8 cellular contexts compared by ENCODE assay signal in the genomic region with DNA sequence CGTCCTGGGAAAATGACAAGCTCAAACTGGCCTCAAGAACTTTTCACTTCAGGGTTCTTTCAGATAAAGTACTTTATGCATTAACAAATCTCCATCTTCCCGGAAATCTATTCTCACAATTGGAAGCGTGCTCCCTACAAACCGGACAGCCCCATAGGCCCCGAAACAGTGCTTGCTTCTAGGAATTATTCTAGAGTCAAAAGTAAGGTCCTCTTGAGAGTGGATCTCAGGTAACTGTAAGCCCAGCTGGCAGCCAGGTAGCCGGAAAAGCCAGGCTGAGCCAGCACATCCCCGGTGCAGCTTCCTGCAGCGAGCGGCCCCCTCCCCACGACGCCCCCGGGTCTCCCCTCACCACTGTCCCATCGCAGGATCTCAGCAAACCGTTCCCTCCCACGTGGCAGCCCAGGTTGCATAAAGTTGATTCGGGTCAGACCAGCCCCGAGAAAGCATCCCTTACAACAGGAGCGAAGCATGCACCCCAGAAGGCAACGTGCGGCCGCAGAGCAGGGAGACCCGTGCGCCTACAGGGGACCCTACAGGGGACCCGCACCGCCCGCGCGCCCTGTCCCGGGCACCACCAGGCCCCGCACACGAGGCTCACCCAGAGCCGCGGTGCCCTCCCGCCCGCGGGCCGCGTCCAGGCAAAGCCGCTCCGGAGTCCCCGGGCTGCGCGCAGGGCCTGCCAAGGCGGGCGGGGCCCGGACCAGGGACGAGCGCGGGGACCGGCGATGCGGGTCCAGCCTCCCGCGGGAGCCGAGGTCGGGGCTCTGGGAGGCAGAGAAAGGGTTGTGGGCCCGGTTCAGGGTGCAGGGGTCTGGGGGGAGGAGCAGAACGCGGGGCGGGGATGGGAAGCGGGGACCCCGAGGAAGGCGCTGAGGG. TPM values are rescaled to one million over a fixed set of nuclear protein-coding genes. Genes with fewer than 3 reads are reported as not detected.
DNase-seq lines count a peak whose midpoint lies in the region; ATAC-seq, FAIRE-seq and TF ChIP-seq lines count a peak whose summit lies in the region.

No MANE protein-coding gene starts in this region.

- POLR2A ChIA-PET in HepG2 (lab: Yijun Ruan, JAX), result interaction anchor here (1.2 to 2.8 kb wide), 7 partner anchors 32 to 71 kb away, joined by 4 to 14 read pairs (median 8); no protein-coding TSS in a partner anchor

- ATAC-seq in HepG2, result peak; percentile 8; the same call in 2 of the 3 replicates
- no peak for ATAC-seq in HG03342 (IDR thresholded peaks at IDR 0.05; ENCODE audit: unreplicated experiment)

- no peak for TF ChIP-seq RAD21 in HepG2 (CRISPR knock-in tag; IDR thresholded peaks at IDR 0.05)

- TF ChIP-seq EP300 in HepG2 (IDR thresholded peaks at IDR 0.05; ENCODE audit: low read depth in 2 of 2, low read length in 2 of 2), result no peak
- no peak for TF ChIP-seq EP300 in HepG2 (CRISPR knock-in tag; IDR thresholded peaks at IDR 0.05; ENCODE audit: borderline replicate concordance)
- TF ChIP-seq EP300 in stomach (IDR thresholded peaks at IDR 0.05), result no peak

- intact Hi-C loops in breast epithelium (cut with DNase I; ENCODE audit: low total_unique reads) (no loop called here), HepG2 (cut with micrococcal nuclease; ENCODE audit: unreplicated experiment) (loop anchor here (1.0 to 5.0 kb wide), 2 partner anchors 45 to 69 kb away; no protein-coding TSS in a partner anchor), stomach (cut with DNase I; ENCODE audit: low total_unique reads) (no loop called here)

- no peaks in the 10 kb centered on the region for H3K27me3 ChIP-seq in breast epithelium
- no peaks in the 10 kb centered on the region for H3K27me3 ChIP-seq in HepG2 (ENCODE audit: control insufficient read depth in 1 of 2, insufficient read depth in 2 of 2, low read length in 2 of 2)
- H3K27me3 ChIP-seq in stomach, result no peaks in the 10 kb centered on the region

- H3K36me3 ChIP-seq in breast epithelium (no peaks in the 10 kb centered on the region), HepG2 (replicated peaks in 1 of 2; ENCODE audit: control insufficient read depth in 1 of 2, insufficient read depth in 2 of 2, low read length in 2 of 2) (peaks cover 12 to 28% of the 10 kb centered on the region in 2 experiments), stomach (peaks cover 0 to 29% (median 26%) of the 10 kb centered on the region in 4 donors)

- BruUV-seq in HepG2 (replicated peaks; lab: Mats Ljungman, UMichigan), result TSS peak; percentile 61

- peaks cover 23% of the 10 kb centered on the region; the same call in 1 of the 2 replicates for H4K20me1 ChIP-seq in HepG2 (ENCODE audit: insufficient read depth, low read length)

- H3K79me2 ChIP-seq in HepG2 (ENCODE audit: insufficient read depth, low read length), result peaks cover 48% of the 10 kb centered on the region

- H3K27ac ChIP-seq in breast epithelium (peak overlapping the region in 1 of 2 donors; percentile 94), HepG2 (ENCODE audit: extremely low read length, insufficient read depth, low read length) (peak overlapping the region; percentile 40), stomach (peak overlapping the region in 2 of 5 donors; percentile 91 to 94)

- TF ChIP-seq POLR2A in NB4 (IDR thresholded peaks at IDR 0.05; ENCODE audit: extremely low read depth, insufficient read length), result no peak
- TF ChIP-seq POLR2A in breast epithelium (IDR thresholded peaks at IDR 0.05), result no peak
- no peak for TF ChIP-seq POLR2A in HepG2 (IDR thresholded peaks at IDR 0.05; ENCODE audit: insufficient read depth in 1 of 2, low read depth in 2 of 2, low read length in 2 of 2)
- no peak for TF ChIP-seq POLR2A in stomach (IDR thresholded peaks at IDR 0.05)

- TF ChIP-seq CTCF in NB4 (IDR thresholded peaks at IDR 0.05; ENCODE audit: low read depth, low read length), result no peak
- no peak for TF ChIP-seq CTCF in breast epithelium (IDR thresholded peaks at IDR 0.05)
- TF ChIP-seq CTCF in HepG2 (CRISPR knock-in tag; IDR thresholded peaks at IDR 0.05), result no peak
- TF ChIP-seq CTCF in stomach (IDR thresholded peaks at IDR 0.05), result no peak

- WGBS in HepG2 (ENCODE audit: low lambda C conversion rate), result 0% methylated on average over 18 of the region's 63 CpGs
- 4 to 6% (median 5%) methylated on average over 41 to 63 of the region's 63 CpGs for WGBS in stomach, 5 donors

- peak overlapping the region; percentile 62 for H3K4me3 ChIP-seq in NB4 (ENCODE audit: low read depth, low read length)
- peak overlapping the region; percentile 77 to 99 (median 80) for H3K4me3 ChIP-seq in breast epithelium
- H3K4me3 ChIP-seq in HepG2 (replicated peaks in 1 of 3; ENCODE audit: insufficient read depth in 1 of 3, low read depth in 2 of 3, low read length in 3 of 3), result peak overlapping the region; percentile 81 to 94 (median 90)
- H3K4me3 ChIP-seq in stomach, result peak overlapping the region; percentile 84 to 99 (median 86)

- no peak for FAIRE-seq in HepG2 (lab: Jason Lieb, UNC)

- no peak overlapping the region for H2AFZ ChIP-seq in HepG2 (ENCODE audit: low read length)

- H3K4me1 ChIP-seq in breast epithelium (no peaks in the 10 kb centered on the region), HepG2 (ENCODE audit: insufficient read depth, low read length) (peaks cover 52% of the 10 kb centered on the region), stomach (peaks cover 14 to 28% (median 25%) of the 10 kb centered on the region in 4 donors)

- peak; percentile 19 to 27 for DNase-seq in NCI-H2081 (lab: John Stamatoyannopoulos, UW)
- no peak for DNase-seq in NCI-H2081 treated with DMSO at 0.1 percent for 48 hours (lab: John Stamatoyannopoulos, UW)
- peak; percentile 48 for DNase-seq in NB4 (ENCODE audit: low read depth)
- peak in 1 of 2 donors; percentile 50 for DNase-seq in breast epithelium (ENCODE audit: low spot score in 2 of 2)
- DNase-seq in HepG2 (ENCODE audit: low spot score), result no peak
- peak; percentile 38 for DNase-seq in stomach
- no peak for DNase-seq in NK-92 treated with Interleukin-12 subunit alpha and Interleukin-12 subunit beta, amount 100 ng/mL, for 24 hours (lab: John Stamatoyannopoulos, UW)

- CTCF ChIA-PET in HepG2 (lab: Yijun Ruan, JAX; ENCODE audit: low intra/inter-chr PET ratio, low total read pairs), result no interaction called here

- peak overlapping the region; percentile 90 for H3K4me2 ChIP-seq in HepG2 (ENCODE audit: low read depth, low read length)

- in situ Hi-C loops in HepG2 (cut with HindIII; ENCODE audit: extremely low pct_ligation_motif_present, low pct_unique_long_range_greater_than_20kb), result loop anchor here (5.0 to 25.0 kb wide), 2 partner anchors 39 to 114 kb away; no protein-coding TSS in a partner anchor

- H3K9ac ChIP-seq in HepG2 (ENCODE audit: insufficient read depth, low read depth, low read length), result peak overlapping the region; percentile 76

- H3K9me3 ChIP-seq in breast epithelium (no peaks in the 10 kb centered on the region), HepG2 (ENCODE audit: low read length) (no peaks in the 10 kb centered on the region), stomach (no peaks in the 10 kb centered on the region)

TF ChIP-seq in HepG2, 621 proteins besides CTCF, POLR2A, EP300 and RAD21 (continues in another document):
- TF ChIP-seq HHEX (CRISPR knock-in tag; IDR thresholded peaks at IDR 0.05), result no peak
- 0 out of 2 replicates have a peak, but pooled peaks have one; percentile 59 for TF ChIP-seq ZNF441 (CRISPR knock-in tag; IDR thresholded peaks at IDR 0.05; ENCODE audit: borderline replicate concordance)
- TF ChIP-seq MTA3 (CRISPR knock-in tag; IDR thresholded peaks at IDR 0.05), result no peak
- TF ChIP-seq, protein P1, sequence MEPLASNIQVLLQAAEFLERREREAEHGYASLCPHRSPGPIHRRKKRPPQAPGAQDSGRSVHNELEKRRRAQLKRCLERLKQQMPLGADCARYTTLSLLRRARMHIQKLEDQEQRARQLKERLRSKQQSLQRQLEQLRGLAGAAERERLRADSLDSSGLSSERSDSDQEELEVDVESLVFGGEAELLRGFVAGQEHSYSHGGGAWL (CRISPR knock-in tag; IDR thresholded peaks at IDR 0.05), result no peak
- no peak for TF ChIP-seq HDAC2 (CRISPR knock-in tag; IDR thresholded peaks at IDR 0.05)
- TF ChIP-seq, protein P2, sequence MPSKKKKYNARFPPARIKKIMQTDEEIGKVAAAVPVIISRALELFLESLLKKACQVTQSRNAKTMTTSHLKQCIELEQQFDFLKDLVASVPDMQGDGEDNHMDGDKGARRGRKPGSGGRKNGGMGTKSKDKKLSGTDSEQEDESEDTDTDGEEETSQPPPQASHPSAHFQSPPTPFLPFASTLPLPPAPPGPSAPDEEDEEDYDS (CRISPR knock-in tag; IDR thresholded peaks at IDR 0.05), result no peak
- TF ChIP-seq FOXP1 (IDR thresholded peaks at IDR 0.05), result no peak
- TF ChIP-seq FOXP1 (CRISPR knock-in tag; IDR thresholded peaks at IDR 0.05), result no peak

RNA-seq across cellular contexts. Expression of gene LPCAT1, which starts 0.9 kb away (rescaled TPM):
- total RNA-seq in breast epithelium (10 to 100 TPM; 19.4 to 39.3 (median 21.4) TPM), HepG2 (2016; rRNA removed; fragmentation: Illumina TruSeq; extraction: Trizol) (16.0 and 29.8 TPM in 2 replicates), stomach (100 to 1,000 TPM in 1 of 5 donors, 10 to 100 TPM in 4; 13.4 to 229 (median 17.4) TPM)
- total RNA-seq in HepG2 (2016; cell fraction: cytosol; rRNA removed; fragmentation: Illumina TruSeq; extraction: Trizol; ENCODE audit: low read depth), result 5.1 and 9.2 TPM in 2 replicates
- total RNA-seq in HepG2 (2016; cell fraction: insoluble cytoplasmic fraction; rRNA removed; fragmentation: Illumina TruSeq; extraction: Trizol), result 14.3 and 34.5 TPM in 2 replicates
- total RNA-seq in HepG2 (2016; cell fraction: membrane; rRNA removed; fragmentation: Illumina TruSeq; extraction: Trizol), result 14.8 and 16.4 TPM in 2 replicates
- total RNA-seq in HepG2 (2016; cell fraction: nucleus; rRNA removed; fragmentation: Illumina TruSeq; extraction: Trizol), result 37.9 and 47.2 TPM in 2 replicates
- polyA plus RNA-seq in HepG2 (2011; rRNA removed) (90.6 and 115 TPM in 2 replicates), stomach (10 to 100 TPM in 2 of 3 donors, 1 to 10 TPM in 1; 5.2 to 11.8 (median 11.6) TPM)
- 65.4 and 69.9 TPM in 2 replicates for polyA plus RNA-seq in HepG2 (2011; cell fraction: cytosol; rRNA removed)
- 330 and 361 TPM in 2 replicates for polyA plus RNA-seq in HepG2 (2011; cell fraction: nucleus; rRNA removed)
- 104 and 122 TPM in 2 replicates for polyA plus RNA-seq in HepG2 (2012)
- 3.8 and 4.2 TPM in 2 replicates for polyA plus RNA-seq in HepG2 (2016; cell fraction: cytosol; fragmentation: Illumina TruSeq; extraction: Trizol; ENCODE audit: low read depth)
- polyA plus RNA-seq in HepG2 (2016; cell fraction: insoluble cytoplasmic fraction; fragmentation: Illumina TruSeq; extraction: Trizol; ENCODE audit: low read depth), result 18.3 and 19.5 TPM in 2 replicates
- 9.2 and 10.4 TPM in 2 replicates for polyA plus RNA-seq in HepG2 (2016; cell fraction: membrane; fragmentation: Illumina TruSeq; extraction: Trizol; ENCODE audit: low read depth)
- polyA plus RNA-seq in HepG2 (2016; cell fraction: nucleus; fragmentation: Illumina TruSeq; extraction: Trizol; ENCODE audit: insufficient read depth, low read depth), result 89.7 and 92.4 TPM in 2 replicates
- 56.1 and 65.1 TPM in 2 replicates for polyA minus RNA-seq in HepG2 (2011; rRNA and poly(A)+ RNA removed; ENCODE audit: low replicate concordance)
- polyA minus RNA-seq in HepG2 (2011; cell fraction: cytosol; rRNA and poly(A)+ RNA removed), result 44.6 and 51.7 TPM in 2 replicates
- 90.3 and 92.4 TPM in 2 replicates for polyA minus RNA-seq in HepG2 (2011; cell fraction: nucleus; rRNA and poly(A)+ RNA removed)

Comparison
In these comparisons a context has a peak if more than half of its experiments do, and no peak if none do; other contexts are left out.
1. DNase-seq: peak in NCI-H2081 (2 of 2), NB4 (single experiment) and stomach (single experiment); none in NCI-H2081 treated with DMSO at 0.1 percent for 48 hours (single experiment), HepG2 (single experiment) and NK-92 treated with Interleukin-12 subunit alpha and Interleukin-12 subunit beta, amount 100 ng/mL, for 24 hours (single experiment).
2. Peak in every context shown above with its lines, with median percentiles within 50 percentile points of each other: H3K4me3 ChIP-seq.